1 cellular context compared by ENCODE assay signal in the genomic region with DNA sequence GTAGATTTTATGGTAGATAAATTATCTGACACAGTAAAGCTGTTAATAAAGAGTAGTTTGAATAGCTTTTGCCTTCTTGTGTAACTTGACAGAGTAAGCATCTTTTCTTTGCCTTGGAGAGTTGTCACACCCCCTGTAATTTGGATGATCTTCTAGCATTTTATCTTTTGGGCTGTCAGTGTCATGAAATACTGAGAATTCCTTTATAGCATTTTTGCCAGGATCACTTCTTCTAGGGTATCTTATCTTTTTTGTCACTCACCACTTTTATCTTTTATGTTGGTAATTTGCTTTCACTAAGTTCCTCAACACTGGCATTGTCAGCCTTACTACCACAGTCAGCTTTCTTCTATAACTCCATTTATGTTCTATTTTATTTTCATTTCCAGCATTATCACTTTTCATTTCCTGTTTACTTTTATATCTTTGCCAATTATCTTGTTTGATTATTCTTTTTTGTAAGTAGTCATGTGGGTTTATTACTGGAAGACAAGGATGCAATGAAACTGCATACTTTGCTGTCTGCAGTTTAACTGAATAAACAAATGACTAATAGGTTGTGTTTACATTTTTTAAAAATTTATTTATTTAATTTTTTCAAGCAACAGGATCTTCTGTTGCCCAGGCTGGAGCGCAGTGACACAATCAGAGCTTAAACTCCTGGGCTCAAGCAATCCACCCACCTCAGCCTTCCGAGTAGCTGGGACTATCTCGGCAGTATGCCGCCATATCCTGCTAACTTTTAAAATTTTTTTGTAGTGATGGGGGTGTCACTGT.
TF ChIP-seq lines count a peak whose summit lies in the region.

No MANE protein-coding gene starts in this region.

TF ChIP-seq in IMR-90, 13 proteins besides CTCF, POLR2A, EP300 and RAD21 (continued from another document):
- TF ChIP-seq BHLHE40 (IDR thresholded peaks at IDR 0.05; ENCODE audit: low read depth, low read length) (no peak), MAFK (IDR thresholded peaks at IDR 0.05; ENCODE audit: low read depth, low read length) (no peak), MAZ (IDR thresholded peaks at IDR 0.05; ENCODE audit: borderline replicate concordance, low read depth, low read length) (no peak)
- TF ChIP-seq, protein P1, sequence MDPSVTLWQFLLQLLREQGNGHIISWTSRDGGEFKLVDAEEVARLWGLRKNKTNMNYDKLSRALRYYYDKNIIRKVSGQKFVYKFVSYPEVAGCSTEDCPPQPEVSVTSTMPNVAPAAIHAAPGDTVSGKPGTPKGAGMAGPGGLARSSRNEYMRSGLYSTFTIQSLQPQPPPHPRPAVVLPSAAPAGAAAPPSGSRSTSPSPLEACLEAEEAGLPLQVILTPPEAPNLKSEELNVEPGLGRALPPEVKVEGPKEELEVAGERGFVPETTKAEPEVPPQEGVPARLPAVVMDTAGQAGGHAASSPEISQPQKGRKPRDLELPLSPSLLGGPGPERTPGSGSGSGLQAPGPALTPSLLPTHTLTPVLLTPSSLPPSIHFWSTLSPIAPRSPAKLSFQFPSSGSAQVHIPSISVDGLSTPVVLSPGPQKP (IDR thresholded peaks at IDR 0.05; ENCODE audit: borderline replicate concordance, low read depth, low read length) = no peak
- TF ChIP-seq, protein P2, sequence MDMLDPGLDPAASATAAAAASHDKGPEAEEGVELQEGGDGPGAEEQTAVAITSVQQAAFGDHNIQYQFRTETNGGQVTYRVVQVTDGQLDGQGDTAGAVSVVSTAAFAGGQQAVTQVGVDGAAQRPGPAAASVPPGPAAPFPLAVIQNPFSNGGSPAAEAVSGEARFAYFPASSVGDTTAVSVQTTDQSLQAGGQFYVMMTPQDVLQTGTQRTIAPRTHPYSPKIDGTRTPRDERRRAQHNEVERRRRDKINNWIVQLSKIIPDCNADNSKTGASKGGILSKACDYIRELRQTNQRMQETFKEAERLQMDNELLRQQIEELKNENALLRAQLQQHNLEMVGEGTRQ (IDR thresholded peaks at IDR 0.05; ENCODE audit: low read depth, low read length) = no peak
